ENCODE assay signal across 1 cellular context in genomic region chr1:169105434-169106094, GRCh38.
TF ChIP-seq lines count a peak whose summit lies in the region.

No MANE protein-coding gene starts in this region.

TF ChIP-seq in HepG2, 621 proteins besides CTCF, POLR2A, EP300 and RAD21 (continued from another document and continues in another):
- no peak for TF ChIP-seq HNF1A (IDR thresholded peaks at IDR 0.05; ENCODE audit: low read depth)
- TF ChIP-seq HNF1A (CRISPR knock-in tag; IDR thresholded peaks at IDR 0.05; ENCODE audit: borderline replicate concordance), result peak; percentile 67; the same call in 1 of the 2 replicates
- TF ChIP-seq SETDB1 (CRISPR knock-in tag; IDR thresholded peaks at IDR 0.05; ENCODE audit: borderline replicate concordance), result no peak
- TF ChIP-seq ZNF383 (CRISPR knock-in tag; IDR thresholded peaks at IDR 0.05; ENCODE audit: borderline replicate concordance), result no peak
- no peak for TF ChIP-seq PHB2 (IDR thresholded peaks at IDR 0.05; ENCODE audit: partially characterized antibody)
- no peak for TF ChIP-seq ZNF646 (CRISPR knock-in tag; IDR thresholded peaks at IDR 0.05)
- no peak for TF ChIP-seq ATAD3A (CRISPR knock-in tag; IDR thresholded peaks at IDR 0.05)
- TF ChIP-seq ZNF530 (CRISPR knock-in tag; IDR thresholded peaks at IDR 0.05; ENCODE audit: low read depth), result no peak
- TF ChIP-seq ZBTB3 (CRISPR knock-in tag; IDR thresholded peaks at IDR 0.05; ENCODE audit: borderline replicate concordance, low read depth), result 0 out of 2 replicates have a peak, but pooled peaks have one; percentile 72
- TF ChIP-seq ZNF446 (CRISPR knock-in tag; IDR thresholded peaks at IDR 0.05), result no peak
- no peak for TF ChIP-seq MZF1 (CRISPR knock-in tag; IDR thresholded peaks at IDR 0.05; ENCODE audit: borderline replicate concordance)
- peak; percentile 94; the same call in 1 of the 2 replicates for TF ChIP-seq NCOA1 (CRISPR knock-in tag; IDR thresholded peaks at IDR 0.05)
- no peak; the same call in 1 of the 2 replicates for TF ChIP-seq KLF6 (CRISPR knock-in tag; IDR thresholded peaks at IDR 0.05)
- no peak for TF ChIP-seq SP2 (CRISPR knock-in tag; IDR thresholded peaks at IDR 0.05)
- TF ChIP-seq MEIS2 (CRISPR knock-in tag; IDR thresholded peaks at IDR 0.05), result peak; percentile 75
- peak; percentile 79; the same call in 1 of the 2 replicates for TF ChIP-seq DMAP1 (CRISPR knock-in tag; IDR thresholded peaks at IDR 0.05)
- TF ChIP-seq ZFYVE20 (CRISPR knock-in tag; IDR thresholded peaks at IDR 0.05; ENCODE audit: borderline replicate concordance, low read depth), result no peak
- no peak for TF ChIP-seq MLXIP (CRISPR knock-in tag; IDR thresholded peaks at IDR 0.05; ENCODE audit: borderline replicate concordance)
- no peak for TF ChIP-seq FOXO4 (CRISPR knock-in tag; conservative IDR thresholded peaks at IDR 0.05)
- TF ChIP-seq MTA1 (CRISPR knock-in tag; IDR thresholded peaks at IDR 0.05; ENCODE audit: borderline replicate concordance), result peak; percentile 83
- no peak; the same call in 1 of the 2 replicates for TF ChIP-seq ZNF225 (CRISPR knock-in tag; IDR thresholded peaks at IDR 0.05)
- no peak for TF ChIP-seq ZNF121 (CRISPR knock-in tag; IDR thresholded peaks at IDR 0.05)
- peak; percentile 31 for TF ChIP-seq CEBPG (CRISPR knock-in tag; IDR thresholded peaks at IDR 0.05)
- peak; percentile 97 for TF ChIP-seq BCL3 (CRISPR knock-in tag; IDR thresholded peaks at IDR 0.05)
- no peak for TF ChIP-seq ZBTB44 (CRISPR knock-in tag; IDR thresholded peaks at IDR 0.05)
- peak in 1 of 2 experiments; percentile 65; a peak in 3 of 4 replicates for TF ChIP-seq HMGXB4 (CRISPR knock-in tag; IDR thresholded peaks at IDR 0.05; ENCODE audit: borderline replicate concordance in 1 of 2, low read depth in 1 of 2)
- no peak for TF ChIP-seq MAF1 (CRISPR knock-in tag; IDR thresholded peaks at IDR 0.05; ENCODE audit: borderline replicate concordance)
- TF ChIP-seq TERF1 (CRISPR knock-in tag; IDR thresholded peaks at IDR 0.05), result no peak
- peak; percentile 61 for TF ChIP-seq HNRNPLL (IDR thresholded peaks at IDR 0.05; ENCODE audit: low read depth, low read length, poor library complexity, severe bottlenecking)
- no peak for TF ChIP-seq SOX13 (IDR thresholded peaks at IDR 0.05)
- peak in 1 of 2 experiments; percentile 78; a peak in 2 of 4 replicates for TF ChIP-seq SOX13 (CRISPR knock-in tag; conservative IDR thresholded peaks at IDR 0.05 in 1 of 2, IDR thresholded peaks at IDR 0.05 in 1 of 2)
